Comparison of ENCODE assay signal across 10 cellular contexts in the genomic region with DNA sequence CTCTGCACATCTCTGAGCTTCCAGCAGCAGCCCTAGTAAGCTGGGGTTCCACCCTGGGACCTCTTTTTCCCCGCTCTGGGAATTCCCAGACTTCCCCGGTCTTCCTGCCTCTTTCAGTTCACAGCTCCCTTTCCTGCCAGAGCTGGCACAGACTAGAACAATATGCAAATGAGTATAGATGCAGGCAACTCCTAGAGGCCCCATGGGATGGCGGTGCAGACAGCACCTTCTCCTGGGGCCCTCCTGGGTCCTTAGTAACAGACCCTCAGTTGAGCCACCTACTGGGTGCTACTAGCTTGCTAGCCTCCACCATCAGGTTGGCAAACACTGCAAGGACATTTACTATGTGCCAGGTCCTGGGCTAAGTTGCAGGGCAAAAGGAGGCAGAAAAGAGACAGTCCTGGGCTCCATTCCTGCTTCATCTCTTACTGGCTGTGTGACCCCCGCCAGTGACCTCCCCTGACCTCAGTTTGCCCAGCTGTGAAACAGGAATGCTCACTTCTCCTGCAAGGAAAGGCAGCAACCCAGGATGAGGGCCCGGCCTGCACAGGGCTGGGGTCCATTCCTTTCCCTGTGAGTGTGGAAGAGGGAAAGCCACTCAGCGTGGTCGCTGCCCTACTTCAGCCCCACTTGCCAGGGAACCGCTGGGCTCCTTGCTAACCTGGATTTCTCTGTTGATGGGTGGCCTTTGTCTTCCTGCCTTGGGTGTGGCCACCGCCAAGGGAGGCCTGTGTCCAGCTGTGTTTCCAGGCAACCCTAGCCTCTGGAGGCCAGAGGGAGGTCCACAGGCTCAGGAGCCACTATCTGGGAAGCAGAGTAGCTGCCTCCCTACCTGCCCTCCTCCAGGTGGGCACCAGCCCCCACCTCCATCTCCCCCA. TPM values are rescaled to one million over a fixed set of nuclear protein-coding genes. Genes with fewer than 3 reads are reported as not detected.
DNase-seq lines count a peak whose midpoint lies in the region; ATAC-seq and TF ChIP-seq lines count a peak whose summit lies in the region.
"Had no signal": no experiment of that assay in that cellular context is flagged by ENCODE, and none has a peak within 500 bp of the region (broad histone marks: within the 10 kb centered on the region; RNA-seq: fewer than 3 reads in every experiment).

No MANE protein-coding gene starts in this region.

- H3K4me1 ChIP-seq in adipocyte (ENCODE audit: control insufficient read depth, insufficient read depth, low read length) (peaks cover 21% of the 10 kb centered on the region), vagina (peaks cover 61% of the 10 kb centered on the region)

- no peak for TF ChIP-seq POLR2A in vagina (IDR thresholded peaks at IDR 0.05)

- H3K27me3 Mint-ChIP-seq in memory B cell = no peaks in the 10 kb centered on the region

- H3K9me3 Mint-ChIP-seq in memory B cell = no peaks in the 10 kb centered on the region

- H3K27ac ChIP-seq in vagina = no peak overlapping the region

- H3K9me3 ChIP-seq in adipocyte (ENCODE audit: control insufficient read depth, low read length) (no peaks in the 10 kb centered on the region), vagina (no peaks in the 10 kb centered on the region)

- H3K36me3 ChIP-seq in adipocyte (ENCODE audit: control insufficient read depth, insufficient read depth, low read length, severe bottlenecking) = no peaks in the 10 kb centered on the region
- H3K36me3 ChIP-seq in vagina = no peaks in the 10 kb centered on the region

- DNase-seq in AG08395 (ENCODE audit: low spot score) (peak; percentile 30), adipocyte (ENCODE audit: low read depth) (peak; percentile 22), memory B cell (ENCODE audit: low spot score in 2 of 2) (no peak), vagina (ENCODE audit: extremely low spot score in 2 of 2) (no peak), NCI-H82 (lab: John Stamatoyannopoulos, UW) (no peak)
- DNase-seq: activated CD8-positive, alpha-beta memory T cell treated with anti-CD3 and anti-CD28 coated beads for 24 hours; NCI-H2081 had no signal

- H3K4me3 Mint-ChIP-seq in memory B cell = peak overlapping the region; percentile 79

- H3K27me3 ChIP-seq in adipocyte (replicated peaks; ENCODE audit: control insufficient read depth, insufficient read depth, low read length) = no peaks in the 10 kb centered on the region
- no peaks in the 10 kb centered on the region for H3K27me3 ChIP-seq in vagina

- TF ChIP-seq CTCF in GM12874 (IDR thresholded peaks at IDR 0.05; ENCODE audit: insufficient read depth, low read depth, low read length) (0 out of 2 replicates have a peak, but pooled peaks have one; percentile 2), vagina (IDR thresholded peaks at IDR 0.05) (no peak)

- H3K27ac Mint-ChIP-seq in memory B cell = peak overlapping the region; percentile 96

- no peaks in the 10 kb centered on the region for H3K36me3 Mint-ChIP-seq in memory B cell

- no peak overlapping the region for H3K4me3 ChIP-seq in adipocyte (ENCODE audit: low read length)
- H3K4me3 ChIP-seq in vagina = no peak overlapping the region

- peaks cover 86% of the 10 kb centered on the region for H3K4me1 Mint-ChIP-seq in memory B cell

- H3K9ac ChIP-seq in adipocyte (ENCODE audit: low read length) = no peak overlapping the region

- intact Hi-C loops in vagina (cut with DNase I) = no loop called here

- no peak for ATAC-seq in memory B cell (ENCODE audit: low read depth)
- no peak for ATAC-seq in HG03469 (IDR thresholded peaks at IDR 0.05; ENCODE audit: unreplicated experiment)
- no peak for ATAC-seq in GM19035 (IDR thresholded peaks at IDR 0.05; ENCODE audit: unreplicated experiment)

RNA-seq across cellular contexts. Expression of a gene that starts 7.3 kb away (rescaled TPM):
- total RNA-seq in vagina = 6.1 TPM

Comparison
In these comparisons a context has a peak if more than half of its experiments do, and no peak if none do; other contexts are left out.
1. DNase-seq: peak in AG08395 (single experiment) and adipocyte (single experiment); none in memory B cell (0 of 2), vagina (0 of 2) and NCI-H82 (single experiment).